10 cellular contexts compared by ENCODE assay signal in the genomic region with DNA sequence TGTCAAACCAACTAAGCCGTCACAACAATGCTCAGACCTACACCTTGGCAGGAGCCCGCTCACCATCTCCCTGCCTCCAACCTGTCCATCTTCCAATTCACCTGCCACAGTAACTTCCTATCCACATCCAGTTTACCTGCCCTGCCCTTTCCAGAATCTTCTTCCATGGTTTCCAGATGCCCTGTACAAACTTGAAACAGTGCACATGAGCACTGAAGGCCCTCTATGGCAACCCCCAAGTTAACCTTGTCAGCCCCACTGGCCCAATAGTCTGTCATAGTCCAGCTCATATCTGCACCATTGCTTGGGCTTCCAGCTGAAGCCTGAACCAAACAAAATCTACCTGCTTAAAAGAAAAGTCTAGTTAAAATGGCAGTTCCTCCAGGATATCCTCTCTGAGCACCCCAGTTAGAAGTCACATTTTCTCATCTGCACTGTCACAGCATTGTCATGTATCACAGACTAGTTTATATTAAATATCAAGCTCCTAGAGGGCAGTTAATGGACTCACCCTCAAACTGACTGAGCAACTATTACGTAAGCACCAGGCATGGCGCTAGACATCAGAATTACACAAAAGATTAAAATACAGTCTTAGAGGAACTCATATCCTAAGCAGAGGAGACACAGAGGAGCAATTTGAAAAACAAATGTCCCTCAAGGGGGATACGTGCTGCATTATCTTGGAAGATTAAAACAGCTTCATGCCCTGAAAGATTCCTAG. TPM values are rescaled to one million over a fixed set of nuclear protein-coding genes. Genes with fewer than 3 reads are reported as not detected.
DNase-seq lines count a peak whose midpoint lies in the region; ATAC-seq and TF ChIP-seq lines count a peak whose summit lies in the region.
"Had no signal": no experiment of that assay in that cellular context is flagged by ENCODE, and none has a peak within 500 bp of the region (broad histone marks: within the 10 kb centered on the region; RNA-seq: fewer than 3 reads in every experiment).

No MANE protein-coding gene starts in this region.

- in situ Hi-C loops in gastrocnemius medialis (cut with MboI; ENCODE audit: low sequenced_read_pairs in 4 of 4) = no loop called here

- H3K9me3 ChIP-seq in HCT116 (ENCODE audit: control insufficient read depth in 1 of 2, insufficient read depth in 1 of 2, low read depth in 1 of 2, low read length in 2 of 2) (no peaks in the 10 kb centered on the region), SJSA1 (replicated peaks) (no peaks in the 10 kb centered on the region), gastrocnemius medialis (no peaks in the 10 kb centered on the region), MG63 (peaks cover under 1% of the 10 kb centered on the region; the same call in 1 of the 2 replicates)

- RAD21 ChIA-PET in HCT116 (lab: Charles Lee; ENCODE audit: low non-redundant PET in 1 of 2, low total read pairs in 2 of 2, uncharacterized antibody in 2 of 2, unreplicated experiment in 2 of 2) = no interaction called here

- CTCF ChIA-PET in HCT116 (lab: Charles Lee) = interaction anchor here (1.9 to 2.5 kb wide), 2 partner anchors 10 to 88 kb away, joined by 4 to 8 read pairs; no protein-coding TSS in a partner anchor

- TF ChIP-seq CTCF in HCT116 (IDR thresholded peaks at IDR 0.05 in 2 of 3, conservative IDR thresholded peaks at IDR 0.05 in 1 of 3; ENCODE audit: borderline replicate concordance in 1 of 3, insufficient read depth in 1 of 3, low read depth in 2 of 3, low read length in 2 of 3) (no peak), epithelial cell of esophagus (IDR thresholded peaks at IDR 0.05; ENCODE audit: insufficient read depth, low read depth, low read length, missing control alignments) (no peak), gastrocnemius medialis (IDR thresholded peaks at IDR 0.05 in 4 of 5, conservative IDR thresholded peaks at IDR 0.05 in 1 of 5) (no peak)

- peaks cover 42% of the 10 kb centered on the region; the same call in 1 of the 2 replicates for H4K20me1 ChIP-seq in HCT116 (ENCODE audit: insufficient read depth)

- POLR2A ChIA-PET in HCT116 (lab: Charles Lee) = interaction anchor here (0.6 kb wide), 1 partner anchor 86 kb away, joined by 3 read pairs; no protein-coding TSS in a partner anchor

- H3K36me3 ChIP-seq in HCT116 (ENCODE audit: control insufficient read depth in 1 of 2, insufficient read depth in 2 of 2, low read length in 2 of 2) = peaks cover 0 to 2% of the 10 kb centered on the region in 2 experiments; a peak in 1 of 4 replicates
- peaks cover 75% of the 10 kb centered on the region for H3K36me3 ChIP-seq in SJSA1
- H3K36me3 ChIP-seq in gastrocnemius medialis = no peaks in the 10 kb centered on the region
- peaks cover 75% of the 10 kb centered on the region for H3K36me3 ChIP-seq in MG63
- H3K36me3 ChIP-seq: brain microvascular endothelial cell had no signal

- no peak overlapping the region for H3K9ac ChIP-seq in HCT116 (ENCODE audit: low read length)

- no peak overlapping the region for H3K4me3 ChIP-seq in HCT116 (replicated peaks in 1 of 2; ENCODE audit: low read depth in 1 of 2, low read length in 2 of 2)
- H3K4me3 ChIP-seq in SJSA1 = no peak overlapping the region
- H3K4me3 ChIP-seq in epithelial cell of esophagus (ENCODE audit: low read length) = no peak overlapping the region
- peak overlapping the region in 1 of 4 donors; percentile 14 for H3K4me3 ChIP-seq in gastrocnemius medialis
- no peak overlapping the region for H3K4me3 ChIP-seq in MG63

- H2AFZ ChIP-seq in HCT116 (ENCODE audit: low read depth, low read length, poor library complexity, severe bottlenecking) = no peak overlapping the region

- intact Hi-C loops in HCT116 (cut with micrococcal nuclease) (no loop called here), gastrocnemius medialis (cut with DNase I; ENCODE audit: low total_unique reads) (loop anchor here (1.0 kb wide), 1 partner anchor 10 kb away; no protein-coding TSS in a partner anchor)

- H3K79me2 ChIP-seq in HCT116 (ENCODE audit: insufficient read depth, low read length) = peaks cover 100% of the 10 kb centered on the region

- TF ChIP-seq RAD21 in HCT116 (IDR thresholded peaks at IDR 0.05; ENCODE audit: low read depth) = no peak

- no peak overlapping the region for H3K27ac ChIP-seq in HCT116 (ENCODE audit: low read depth, low read length)
- H3K27ac ChIP-seq in SJSA1 = peak overlapping the region; percentile 87
- H3K27ac ChIP-seq in gastrocnemius medialis = peak overlapping the region; percentile 82 to 87 (median 82)
- H3K27ac ChIP-seq: brain microvascular endothelial cell had no signal

- DNase-seq in HCT116 (ENCODE audit: low read depth, low spot score) = no peak
- DNase-seq in SJSA1 (ENCODE audit: low read depth in 1 of 2, low spot score in 2 of 2) = no peak
- DNase-seq in epithelial cell of esophagus (ENCODE audit: low read depth) = peak; percentile 60
- no peak for DNase-seq in gastrocnemius medialis
- DNase-seq in NCI-H187 (lab: John Stamatoyannopoulos, UW) = no peak
- no peak for DNase-seq in MG63
- DNase-seq in activated effector memory CD4-positive, alpha-beta T cell treated with anti-CD3 and anti-CD28 coated beads, Interleukin-2, amount 50 U/mL, for 16 hours = no peak
- DNase-seq: brain microvascular endothelial cell, SHP77 had no signal

- ATAC-seq in HCT116 (no peak), gastrocnemius medialis (no peak), GM21737 (IDR thresholded peaks at IDR 0.05; ENCODE audit: unreplicated experiment) (no peak)

- BruUV-seq in HCT116 (replicated peaks; lab: Mats Ljungman, UMichigan) = no TSS peak

- TF ChIP-seq POLR2A in HCT116 (IDR thresholded peaks at IDR 0.05; ENCODE audit: borderline replicate concordance, extremely low read depth, insufficient read depth, insufficient read length) (no peak), gastrocnemius medialis (IDR thresholded peaks at IDR 0.05) (no peak)

- peaks cover 51 to 92% of the 10 kb centered on the region in 2 experiments for H3K4me1 ChIP-seq in HCT116 (ENCODE audit: control insufficient read depth in 1 of 2, insufficient read depth in 2 of 2, low read length in 2 of 2)
- peaks cover 91% of the 10 kb centered on the region for H3K4me1 ChIP-seq in SJSA1 (replicated peaks)
- peaks cover 94 to 99% of the 10 kb centered on the region in 2 donors for H3K4me1 ChIP-seq in gastrocnemius medialis

- H3K9me2 ChIP-seq in HCT116 (ENCODE audit: insufficient read depth) = no peaks in the 10 kb centered on the region

- H3K27me3 ChIP-seq in HCT116 (ENCODE audit: insufficient read depth, low read length) (no peaks in the 10 kb centered on the region), SJSA1 (replicated peaks) (no peaks in the 10 kb centered on the region), gastrocnemius medialis (no peaks in the 10 kb centered on the region), MG63 (no peaks in the 10 kb centered on the region)
- H3K27me3 ChIP-seq: brain microvascular endothelial cell had no signal

- H3K4me2 ChIP-seq in HCT116 (ENCODE audit: low read length) = no peak overlapping the region; the same call in 1 of the 2 replicates

TF ChIP-seq in HCT116, 20 proteins besides CTCF, POLR2A, EP300 and RAD21 (continues in another document):
- TF ChIP-seq, protein P1, sequence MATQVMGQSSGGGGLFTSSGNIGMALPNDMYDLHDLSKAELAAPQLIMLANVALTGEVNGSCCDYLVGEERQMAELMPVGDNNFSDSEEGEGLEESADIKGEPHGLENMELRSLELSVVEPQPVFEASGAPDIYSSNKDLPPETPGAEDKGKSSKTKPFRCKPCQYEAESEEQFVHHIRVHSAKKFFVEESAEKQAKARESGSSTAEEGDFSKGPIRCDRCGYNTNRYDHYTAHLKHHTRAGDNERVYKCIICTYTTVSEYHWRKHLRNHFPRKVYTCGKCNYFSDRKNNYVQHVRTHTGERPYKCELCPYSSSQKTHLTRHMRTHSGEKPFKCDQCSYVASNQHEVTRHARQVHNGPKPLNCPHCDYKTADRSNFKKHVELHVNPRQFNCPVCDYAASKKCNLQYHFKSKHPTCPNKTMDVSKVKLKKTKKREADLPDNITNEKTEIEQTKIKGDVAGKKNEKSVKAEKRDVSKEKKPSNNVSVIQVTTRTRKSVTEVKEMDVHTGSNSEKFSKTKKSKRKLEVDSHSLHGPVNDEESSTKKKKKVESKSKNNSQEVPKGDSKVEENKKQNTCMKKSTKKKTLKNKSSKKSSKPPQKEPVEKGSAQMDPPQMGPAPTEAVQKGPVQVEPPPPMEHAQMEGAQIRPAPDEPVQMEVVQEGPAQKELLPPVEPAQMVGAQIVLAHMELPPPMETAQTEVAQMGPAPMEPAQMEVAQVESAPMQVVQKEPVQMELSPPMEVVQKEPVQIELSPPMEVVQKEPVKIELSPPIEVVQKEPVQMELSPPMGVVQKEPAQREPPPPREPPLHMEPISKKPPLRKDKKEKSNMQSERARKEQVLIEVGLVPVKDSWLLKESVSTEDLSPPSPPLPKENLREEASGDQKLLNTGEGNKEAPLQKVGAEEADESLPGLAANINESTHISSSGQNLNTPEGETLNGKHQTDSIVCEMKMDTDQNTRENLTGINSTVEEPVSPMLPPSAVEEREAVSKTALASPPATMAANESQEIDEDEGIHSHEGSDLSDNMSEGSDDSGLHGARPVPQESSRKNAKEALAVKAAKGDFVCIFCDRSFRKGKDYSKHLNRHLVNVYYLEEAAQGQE (IDR thresholded peaks at IDR 0.05; ENCODE audit: low read depth) = no peak
- TF ChIP-seq SP1 (IDR thresholded peaks at IDR 0.05; ENCODE audit: low read depth) (no peak), EZH2phosphoT487 (IDR thresholded peaks at IDR 0.05; ENCODE audit: borderline replicate concordance) (no peak), ELF1 (IDR thresholded peaks at IDR 0.05; ENCODE audit: borderline replicate concordance, low read depth) (no peak), JUND (IDR thresholded peaks at IDR 0.05) (no peak), CEBPB (IDR thresholded peaks at IDR 0.05; ENCODE audit: low read depth) (peak; percentile 34; the same call in 1 of the 2 replicates)
- TF ChIP-seq, protein P2, sequence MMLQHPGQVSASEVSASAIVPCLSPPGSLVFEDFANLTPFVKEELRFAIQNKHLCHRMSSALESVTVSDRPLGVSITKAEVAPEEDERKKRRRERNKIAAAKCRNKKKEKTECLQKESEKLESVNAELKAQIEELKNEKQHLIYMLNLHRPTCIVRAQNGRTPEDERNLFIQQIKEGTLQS (IDR thresholded peaks at IDR 0.05) = no peak
- TF ChIP-seq, protein P3, sequence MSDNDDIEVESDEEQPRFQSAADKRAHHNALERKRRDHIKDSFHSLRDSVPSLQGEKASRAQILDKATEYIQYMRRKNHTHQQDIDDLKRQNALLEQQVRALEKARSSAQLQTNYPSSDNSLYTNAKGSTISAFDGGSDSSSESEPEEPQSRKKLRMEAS (IDR thresholded peaks at IDR 0.05) = no peak

RNA-seq across cellular contexts. Expression of a gene that starts 11.6 kb away (rescaled TPM):
- total RNA-seq in HCT116 (2021; ENCODE audit: unreplicated experiment) = 106 TPM
- 66.5 and 78.3 TPM in 2 replicates for polyA plus RNA-seq in HCT116 (2012)
- total RNA-seq in SJSA1 (2014; rRNA removed; shearing (Covaris generic)) = 65.8 and 119 TPM in 2 replicates
- total RNA-seq in gastrocnemius medialis = 10 to 100 TPM; 33.0 to 93.3 (median 59.1) TPM
- 71.7 and 97.4 TPM in 2 replicates for total RNA-seq in MG63 (2014; rRNA removed; shearing (Covaris generic); ENCODE audit: low replicate concordance)

RNA-seq across cellular contexts. Expression of a gene that starts 40.4 kb away (rescaled TPM):
- 328 TPM for total RNA-seq in HCT116 (2021; ENCODE audit: unreplicated experiment)
- polyA plus RNA-seq in HCT116 (2012) = 376 and 446 TPM in 2 replicates
- 48.1 and 73.1 TPM in 2 replicates for total RNA-seq in SJSA1 (2014; rRNA removed; shearing (Covaris generic))
- total RNA-seq in gastrocnemius medialis = 10 to 100 TPM; 16.1 to 32.2 (median 22.4) TPM
- total RNA-seq in MG63 (2014; rRNA removed; shearing (Covaris generic); ENCODE audit: low replicate concordance) = 21.1 and 36.5 TPM in 2 replicates
